ENCODE assay signal across 21 cellular contexts in genomic region chr5:5676218-5676617, GRCh38.
DNase-seq lines count a peak whose midpoint lies in the region; ATAC-seq and TF ChIP-seq lines count a peak whose summit lies in the region.
"Had no signal": no experiment of that assay in that cellular context is flagged by ENCODE, and none has a peak within 500 bp of the region (broad histone marks: within the 10 kb centered on the region; RNA-seq: fewer than 3 reads in every experiment).

No MANE protein-coding gene starts in this region.

- WGBS in aorta, 2 donors = 93 to 94% methylated on average over 3 of the region's 3 CpGs

- H3K27me3 Mint-ChIP-seq in activated CD4-positive, alpha-beta T cell treated with anti-CD3 and anti-CD28 coated beads, Interleukin-2, amount 10 ng/mL, durations not matched to agents 24 days and 14 days = no peaks in the 10 kb centered on the region
- peaks cover 0 to under 1% of the 10 kb centered on the region in 2 donors for H3K27me3 Mint-ChIP-seq in effector memory CD8-positive, alpha-beta T cell
- H3K27me3 Mint-ChIP-seq: B cell; CD4-positive, CD25-positive, alpha-beta regulatory T cell had no signal

- no peak overlapping the region for H3K27ac Mint-ChIP-seq in activated CD4-positive, alpha-beta T cell treated with anti-CD3 and anti-CD28 coated beads, Interleukin-2, amount 10 ng/mL, durations not matched to agents 24 days and 14 days
- no peak overlapping the region for H3K27ac Mint-ChIP-seq in effector memory CD8-positive, alpha-beta T cell
- H3K27ac Mint-ChIP-seq: B cell; CD4-positive, CD25-positive, alpha-beta regulatory T cell; CD8-positive, alpha-beta T cell had no signal

- no peaks in the 10 kb centered on the region for H3K27me3 ChIP-seq in gastrocnemius medialis
- no peaks in the 10 kb centered on the region for H3K27me3 ChIP-seq in aorta (ENCODE audit: control insufficient read depth in 1 of 2, insufficient read depth in 2 of 2, low read length in 1 of 2)
- H3K27me3 ChIP-seq: BLaER1 had no signal

- H3K4me1 ChIP-seq in gastrocnemius medialis = no peaks in the 10 kb centered on the region
- H3K4me1 ChIP-seq in aorta (ENCODE audit: control insufficient read depth in 1 of 2, insufficient read depth in 2 of 2, low read length in 2 of 2) = no peaks in the 10 kb centered on the region
- H3K4me1 ChIP-seq: BLaER1, Caco-2 had no signal

- no peaks in the 10 kb centered on the region for H3K4me1 Mint-ChIP-seq in activated CD4-positive, alpha-beta T cell treated with anti-CD3 and anti-CD28 coated beads, Interleukin-2, amount 10 ng/mL, durations not matched to agents 24 days and 14 days
- H3K4me1 Mint-ChIP-seq in effector memory CD8-positive, alpha-beta T cell (ENCODE audit: low read depth in 2 of 2) = no peaks in the 10 kb centered on the region
- H3K4me1 Mint-ChIP-seq: CD4-positive, CD25-positive, alpha-beta regulatory T cell had no signal

- no peaks in the 10 kb centered on the region for H3K36me3 ChIP-seq in gastrocnemius medialis
- no peaks in the 10 kb centered on the region for H3K36me3 ChIP-seq in aorta (ENCODE audit: control insufficient read depth in 1 of 2, insufficient read depth in 2 of 2, low read length in 1 of 2)
- H3K36me3 ChIP-seq: BLaER1 had no signal

- H3K27ac ChIP-seq in gastrocnemius medialis = peak overlapping the region; percentile 43 to 54 (median 50)
- no peak overlapping the region for H3K27ac ChIP-seq in aorta (ENCODE audit: low read depth in 1 of 2, low read length in 2 of 2)
- H3K27ac ChIP-seq: BLaER1, C4-2B, GM23248 had no signal

- H3K9me3 ChIP-seq in gastrocnemius medialis = no peaks in the 10 kb centered on the region
- no peaks in the 10 kb centered on the region for H3K9me3 ChIP-seq in aorta (ENCODE audit: control insufficient read depth, low read length)
- H3K9me3 ChIP-seq: BLaER1, Caco-2 had no signal

- H3K9me3 Mint-ChIP-seq in activated CD4-positive, alpha-beta T cell treated with anti-CD3 and anti-CD28 coated beads, Interleukin-2, amount 10 ng/mL, durations not matched to agents 24 days and 14 days = peaks cover 10% of the 10 kb centered on the region
- H3K9me3 Mint-ChIP-seq in effector memory CD8-positive, alpha-beta T cell = peaks cover 11 to 13% of the 10 kb centered on the region in 2 donors

- peak; percentile 15 for DNase-seq in activated CD4-positive, alpha-beta T cell treated with anti-CD3 and anti-CD28 coated beads, Interleukin-2, amount 10 ng/mL, durations not matched to agents 24 days and 14 days
- no peak for DNase-seq in activated CD4-positive, alpha-beta T cell treated with anti-CD3 and anti-CD28 coated beads, Interleukin-2, amount 50 U/mL, for 48 hours
- DNase-seq in fibroblast of villous mesenchyme (ENCODE audit: low read depth) (peak; percentile 3), gastrocnemius medialis (no peak), aorta (no peak), kidney tubule cell (ENCODE audit: low spot score) (no peak), ACHN (no peak)
- DNase-seq in effector memory CD8-positive, alpha-beta T cell = no peak
- DNase-seq: Caco-2; CD4-positive, CD25-positive, alpha-beta regulatory T cell; CD8-positive, alpha-beta T cell; DMS79; EL; GDM1; GM23248; H7; HCEC 1CT had no signal

- TF ChIP-seq CTCF in fibroblast of villous mesenchyme (IDR thresholded peaks at IDR 0.05; ENCODE audit: insufficient read depth, low read depth, low read length) (no peak), gastrocnemius medialis (IDR thresholded peaks at IDR 0.05 in 4 of 5, conservative IDR thresholded peaks at IDR 0.05 in 1 of 5) (no peak)

- no peak for TF ChIP-seq POLR2A in gastrocnemius medialis (IDR thresholded peaks at IDR 0.05)

- ATAC-seq in gastrocnemius medialis (peak; percentile 53 to 56), aorta (ENCODE audit: low FRiP score) (peak; percentile 34)
- ATAC-seq in effector memory CD8-positive, alpha-beta T cell (replicated peaks) = no peak
- ATAC-seq: CD8-positive, alpha-beta T cell; GM12878 had no signal

- in situ Hi-C loops in gastrocnemius medialis (cut with MboI; ENCODE audit: low sequenced_read_pairs in 4 of 4) (no loop called here), ACHN (cut with HindIII; ENCODE audit: low pct_ligation_motif_present, low pct_unique_long_range_greater_than_20kb, low sequenced_read_pairs) (no loop called here)

- H3K36me3 Mint-ChIP-seq in activated CD4-positive, alpha-beta T cell treated with anti-CD3 and anti-CD28 coated beads, Interleukin-2, amount 10 ng/mL, durations not matched to agents 24 days and 14 days (ENCODE audit: low read depth) = no peaks in the 10 kb centered on the region
- H3K36me3 Mint-ChIP-seq in effector memory CD8-positive, alpha-beta T cell (ENCODE audit: insufficient read depth) = no peaks in the 10 kb centered on the region
- H3K36me3 Mint-ChIP-seq: CD4-positive, CD25-positive, alpha-beta regulatory T cell; CD8-positive, alpha-beta T cell had no signal

- intact Hi-C loops in activated CD4-positive, alpha-beta T cell treated with anti-CD3 and anti-CD28 coated beads, Interleukin-2, amount 10 ng/mL, durations not matched to agents 24 days and 14 days (cut with micrococcal nuclease) = no loop called here
- intact Hi-C loops in gastrocnemius medialis (cut with DNase I; ENCODE audit: low total_unique reads) (no loop called here), aorta (cut with DNase I) (no loop called here)

- no peak overlapping the region for H3K4me3 Mint-ChIP-seq in activated CD4-positive, alpha-beta T cell treated with anti-CD3 and anti-CD28 coated beads, Interleukin-2, amount 10 ng/mL, durations not matched to agents 24 days and 14 days
- H3K4me3 Mint-ChIP-seq in effector memory CD8-positive, alpha-beta T cell = no peak overlapping the region
- H3K4me3 Mint-ChIP-seq: B cell; CD4-positive, CD25-positive, alpha-beta regulatory T cell; CD8-positive, alpha-beta T cell had no signal

- H3K4me3 ChIP-seq in fibroblast of villous mesenchyme (ENCODE audit: low read depth, low read length) (no peak overlapping the region), gastrocnemius medialis (no peak overlapping the region), aorta (ENCODE audit: low read length in 2 of 2) (no peak overlapping the region)
- H3K4me3 ChIP-seq: BLaER1, GM12878, GM23248 had no signal

Comparison
In these comparisons a context has a peak if more than half of its experiments do, and no peak if none do; other contexts are left out.
1. DNase-seq: peak in activated CD4-positive, alpha-beta T cell treated with anti-CD3 and anti-CD28 coated beads, Interleukin-2, amount 10 ng/mL, durations not matched to agents 24 days and 14 days (single experiment) and fibroblast of villous mesenchyme (single experiment); none in activated CD4-positive, alpha-beta T cell treated with anti-CD3 and anti-CD28 coated beads, Interleukin-2, amount 50 U/mL, for 48 hours (0 of 2), gastrocnemius medialis (0 of 2), aorta (0 of 2), effector memory CD8-positive, alpha-beta T cell (0 of 3), kidney tubule cell (single experiment) and ACHN (single experiment).
2. H3K27ac ChIP-seq: peak in gastrocnemius medialis (4 of 4); none in aorta (0 of 2).